8 cellular contexts compared by ENCODE assay signal in genomic region chr21:36429672-36430546, GRCh38. TPM values are rescaled to one million over a fixed set of nuclear protein-coding genes. Genes with fewer than 3 reads are reported as not detected.
DNase-seq lines count a peak whose midpoint lies in the region; ATAC-seq, FAIRE-seq and TF ChIP-seq lines count a peak whose summit lies in the region.

No MANE protein-coding gene starts in this region.

- H3K27ac ChIP-seq in pancreas (peak overlapping the region in 2 of 4 donors; percentile 54 to 57), thyroid gland (no peak overlapping the region)

- whole genome bisulfite sequencing in pancreas, 2 donors = 60 to 64% methylated on average over 28 of the region's 28 CpGs
- 57 to 61% methylated on average over 27 to 28 of the region's 28 CpGs for WGBS in thyroid gland, 2 donors

- H3K9me3 Mint-ChIP-seq in activated T-helper 1 cell treated with anti-CD3 and anti-CD28 coated beads, Interleukin-12 subunit alpha, Interleukin-12 subunit beta, Interleukin-2, Interleukin-4 antibody, amounts not matched to agents 30 ng/mL and 10 ng/mL and 1 ng/mL, durations not matched to agents 14 hours and 24 hours and 36 hours = no peaks in the 10 kb centered on the region

- TF ChIP-seq POLR2A in thyroid gland (IDR thresholded peaks at IDR 0.05) = no peak

- TF ChIP-seq CTCF in AG04449 (IDR thresholded peaks at IDR 0.05; ENCODE audit: insufficient read depth, low read length, missing control alignments) (peak; percentile 18), fibroblast of the aortic adventitia (IDR thresholded peaks at IDR 0.05; ENCODE audit: insufficient read depth, low read length) (peak; percentile 7), pancreas (IDR thresholded peaks at IDR 0.05) (no peak), thyroid gland (IDR thresholded peaks at IDR 0.05) (no peak)

- CTCF ChIA-PET in AG04449 (lab: Yijun Ruan, JAX) = interaction anchor here (0.7 to 3.5 kb wide), 8 partner anchors 8 to 495 kb away, joined by 3 to 28 read pairs (median 4); no protein-coding TSS in a partner anchor

- peak; percentile 80 for ATAC-seq in GM18873 (IDR thresholded peaks at IDR 0.05; ENCODE audit: low FRiP score, unreplicated experiment)
- ATAC-seq in HG03097 (IDR thresholded peaks at IDR 0.05; ENCODE audit: low FRiP score, unreplicated experiment) = peak; percentile 78
- ATAC-seq in pancreas = peak; percentile 76 to 93 (median 85)

- H3K4me1 ChIP-seq in pancreas (no peaks in the 10 kb centered on the region), thyroid gland (peaks cover 0 to 12% of the 10 kb centered on the region in 2 donors)

- peaks cover 2% of the 10 kb centered on the region for H3K36me3 Mint-ChIP-seq in activated T-helper 1 cell treated with anti-CD3 and anti-CD28 coated beads, Interleukin-12 subunit alpha, Interleukin-12 subunit beta, Interleukin-2, Interleukin-4 antibody, amounts not matched to agents 30 ng/mL and 10 ng/mL and 1 ng/mL, durations not matched to agents 14 hours and 24 hours and 36 hours (ENCODE audit: low read depth)

- peaks cover 30% of the 10 kb centered on the region for H3K4me1 Mint-ChIP-seq in activated T-helper 1 cell treated with anti-CD3 and anti-CD28 coated beads, Interleukin-12 subunit alpha, Interleukin-12 subunit beta, Interleukin-2, Interleukin-4 antibody, amounts not matched to agents 30 ng/mL and 10 ng/mL and 1 ng/mL, durations not matched to agents 14 hours and 24 hours and 36 hours (ENCODE audit: low read depth)

- H3K4me3 Mint-ChIP-seq in activated T-helper 1 cell treated with anti-CD3 and anti-CD28 coated beads, Interleukin-12 subunit alpha, Interleukin-12 subunit beta, Interleukin-2, Interleukin-4 antibody, amounts not matched to agents 30 ng/mL and 10 ng/mL and 1 ng/mL, durations not matched to agents 14 hours and 24 hours and 36 hours = peak overlapping the region; percentile 73

- H3K27me3 Mint-ChIP-seq in activated T-helper 1 cell treated with anti-CD3 and anti-CD28 coated beads, Interleukin-12 subunit alpha, Interleukin-12 subunit beta, Interleukin-2, Interleukin-4 antibody, amounts not matched to agents 30 ng/mL and 10 ng/mL and 1 ng/mL, durations not matched to agents 14 hours and 24 hours and 36 hours (ENCODE audit: insufficient read depth) = peaks cover 11% of the 10 kb centered on the region

- intact Hi-C loops in activated T-helper 1 cell treated with anti-CD3 and anti-CD28 coated beads, Interleukin-12 subunit alpha, Interleukin-12 subunit beta, Interleukin-2, Interleukin-4 antibody, amounts not matched to agents 30 ng/mL and 10 ng/mL and 1 ng/mL, durations not matched to agents 14 hours and 24 hours and 36 hours (cut with micrococcal nuclease) = no loop called here
- intact Hi-C loops in pancreas (cut with DNase I) (no loop called here), thyroid gland (cut with DNase I) (no loop called here)

- POLR2A ChIA-PET in AG04449 (lab: Yijun Ruan, JAX) = interaction anchor here (0.6 to 4.1 kb wide), 8 partner anchors 8 to 110 kb away, joined by 3 to 33 read pairs (median 4); partner anchors contain the start of genes CLDN14 and MORC3

- DNase-seq in AG04449 (ENCODE audit: low read depth, low spot score) (peak; percentile 91), fibroblast of the aortic adventitia (ENCODE audit: low read depth) (peak; percentile 99), pancreas (peak in 5 of 6 donors; percentile 52 to 88 (median 65)), thyroid gland (peak; percentile 5 to 16)
- peak; percentile 51 for DNase-seq in activated T-helper 1 cell treated with anti-CD3 and anti-CD28 coated beads, Interleukin-12 subunit alpha, Interleukin-12 subunit beta, Interleukin-2, Interleukin-4 antibody, amounts not matched to agents 30 ng/mL and 10 ng/mL and 1 ng/mL, durations not matched to agents 14 hours and 24 hours and 36 hours (ENCODE audit: low spot score)

- H3K4me3 ChIP-seq in AG04449 (ENCODE audit: low read depth, low read length) (peak overlapping the region; percentile 43), fibroblast of the aortic adventitia (ENCODE audit: low read depth, low read length) (peak overlapping the region; percentile 60), pancreas (peak overlapping the region in 1 of 4 donors; percentile 0), thyroid gland (replicated peaks in 1 of 3) (no peak overlapping the region)

- no peak for FAIRE-seq in pancreas (lab: Jason Lieb, UNC)

- H3K27ac Mint-ChIP-seq in activated T-helper 1 cell treated with anti-CD3 and anti-CD28 coated beads, Interleukin-12 subunit alpha, Interleukin-12 subunit beta, Interleukin-2, Interleukin-4 antibody, amounts not matched to agents 30 ng/mL and 10 ng/mL and 1 ng/mL, durations not matched to agents 14 hours and 24 hours and 36 hours = peak overlapping the region; percentile 72

- no peaks in the 10 kb centered on the region for H3K9me3 ChIP-seq in pancreas
- no peaks in the 10 kb centered on the region for H3K9me3 ChIP-seq in thyroid gland

- H3K36me3 ChIP-seq in pancreas (no peaks in the 10 kb centered on the region), thyroid gland (no peaks in the 10 kb centered on the region)

- H3K27me3 ChIP-seq in pancreas (no peaks in the 10 kb centered on the region), thyroid gland (no peaks in the 10 kb centered on the region)

TF ChIP-seq in PFSK-1, 5 proteins besides CTCF, POLR2A, EP300 and RAD21:
- no peak for TF ChIP-seq TAF1 (IDR thresholded peaks at IDR 0.05; ENCODE audit: borderline replicate concordance, insufficient read depth, low read length)
- TF ChIP-seq POLR2AphosphoS5 (IDR thresholded peaks at IDR 0.05; ENCODE audit: low read depth, low read length) = peak; percentile 41; the same call in 1 of the 2 replicates
- peak; percentile 46 for TF ChIP-seq FOXP2 (optimal IDR thresholded peaks at IDR 0.05; ENCODE audit: borderline replicate concordance, extremely low read depth, extremely low read length, insufficient read depth)
- 0 out of 4 replicates have a peak, but pooled peaks of 1 of the 2 experiments have one; percentile 19 for TF ChIP-seq REST (IDR thresholded peaks at IDR 0.05; ENCODE audit: insufficient read depth in 1 of 2, low read depth in 2 of 2, low read length in 2 of 2)
- peak; percentile 74; the same call in 1 of the 2 replicates for TF ChIP-seq SIN3A (IDR thresholded peaks at IDR 0.05; ENCODE audit: borderline replicate concordance, insufficient read depth, low read length)

RNA-seq across cellular contexts. Expression of gene CHAF1B, which starts 44.7 kb away (rescaled TPM):
- 11.2 TPM for polyA plus RNA-seq in PFSK-1 (2012; ENCODE audit: insufficient read length, low read depth)
- total RNA-seq in activated T-helper 1 cell treated with anti-CD3 and anti-CD28 coated beads, Interleukin-12 subunit alpha, Interleukin-12 subunit beta, Interleukin-2, Interleukin-4 antibody, amounts not matched to agents 30 ng/mL and 10 ng/mL and 1 ng/mL, durations not matched to agents 14 hours and 24 hours and 36 hours = 33.8 and 35.7 TPM in 2 replicates
- total RNA-seq in fibroblast of the aortic adventitia (ENCODE audit: low replicate concordance) (0.49 and 7.8 TPM in 2 replicates), pancreas (1 to 10 TPM; 1.5 to 3.3 (median 3.1) TPM), thyroid gland (1 to 10 TPM in 2 of 4 donors, under 1 TPM in 2; 0.89 to 1.7 (median 0.99) TPM)
- 1 to 10 TPM; 2.2 to 4.6 TPM for polyA plus RNA-seq in pancreas

RNA-seq across cellular contexts. Expression of gene CLDN14, which starts 50.0 kb away (rescaled TPM):
- not detected for polyA plus RNA-seq in PFSK-1 (2012; ENCODE audit: insufficient read length, low read depth)
- not detected in 2 replicates for total RNA-seq in activated T-helper 1 cell treated with anti-CD3 and anti-CD28 coated beads, Interleukin-12 subunit alpha, Interleukin-12 subunit beta, Interleukin-2, Interleukin-4 antibody, amounts not matched to agents 30 ng/mL and 10 ng/mL and 1 ng/mL, durations not matched to agents 14 hours and 24 hours and 36 hours
- 0.27 and 0.57 TPM in 2 replicates for total RNA-seq in fibroblast of the aortic adventitia (ENCODE audit: low replicate concordance)
- total RNA-seq in pancreas = 1 to 10 TPM in 2 of 6 donors, under 1 TPM in 4; 0.38 to 1.8 (median 0.57) TPM
- 1 to 10 TPM; 1.9 to 3.3 TPM for polyA plus RNA-seq in pancreas
- total RNA-seq in thyroid gland = not detected

Comparison
In these comparisons a context has a peak if more than half of its experiments do, and no peak if none do; other contexts are left out.
1. DNase-seq: peak in every context shown above with its lines; median percentile 99 in fibroblast of the aortic adventitia; 91 in AG04449; 65 in pancreas; 51 in activated T-helper 1 cell treated with anti-CD3 and anti-CD28 coated beads, Interleukin-12 subunit alpha, Interleukin-12 subunit beta, Interleukin-2, Interleukin-4 antibody, amounts not matched to agents 30 ng/mL and 10 ng/mL and 1 ng/mL, durations not matched to agents 14 hours and 24 hours and 36 hours; 10 in thyroid gland.
2. H3K4me3 ChIP-seq: peak in AG04449 (single experiment) and fibroblast of the aortic adventitia (single experiment); none in thyroid gland (0 of 3).
3. CTCF ChIP-seq: peak in AG04449 (single experiment) and fibroblast of the aortic adventitia (single experiment); none in pancreas (0 of 4) and thyroid gland (0 of 6).
4. Peak in every context shown above with its lines, with median percentiles within 50 percentile points of each other: ATAC-seq.